In genomic region chr16:67660564-67661028, GRCh38 we compare ENCODE assay signal across 8 cellular contexts. TPM values are rescaled to one million over a fixed set of nuclear protein-coding genes. Genes with fewer than 3 reads are reported as not detected.
DNase-seq lines count a peak whose midpoint lies in the region; ATAC-seq, FAIRE-seq and TF ChIP-seq lines count a peak whose summit lies in the region.

PARD6A (plus strand) TSS chr16:67660960; CDS start chr16:67661039, 79 bp downstream.

- POLR2A ChIA-PET in AG04450 (lab: Yijun Ruan, JAX): interaction anchor here (0.6 to 2.0 kb wide), 7 partner anchors 10 to 150 kb away, joined by 3 to 15 read pairs (median 3); partner anchors contain the start of gene CTCF

- no peak for TF ChIP-seq CTCF in AG04450 (IDR thresholded peaks at IDR 0.05; ENCODE audit: low read depth, low read length)

- peak; percentile 91 for DNase-seq in AG04450 (ENCODE audit: low read depth, low spot score)
- DNase-seq in NCI-H345 treated with DMSO at 0.1 percent for 48 hours (lab: John Stamatoyannopoulos, UW; ENCODE audit: unreplicated experiment): peak; percentile 87
- DNase-seq in activated CD4-positive, CD25-positive, alpha-beta regulatory T cell treated with anti-CD3 and anti-CD28 coated beads, Interleukin-2, amount 50 U/mL, for 16 hours (ENCODE audit: low read depth, low spot score): peak; percentile 86
- DNase-seq in central memory CD4-positive, alpha-beta T cell: peak; percentile 96
- DNase-seq in stimulated activated CD4-positive, alpha-beta T cell treated with anti-CD3 and anti-CD28 coated beads, Interleukin-12 subunit alpha, Interleukin-12 subunit beta, amount 100 ng/mL, for 24 hours (ENCODE audit: low read depth in 2 of 2): peak; percentile 92 to 94

- peak; percentile 74 for ATAC-seq in GM19023 (IDR thresholded peaks at IDR 0.05; ENCODE audit: unreplicated experiment)
- ATAC-seq in HG03342 (IDR thresholded peaks at IDR 0.05; ENCODE audit: unreplicated experiment): peak; percentile 72

- CTCF ChIA-PET in AG04450 (lab: Charles Lee): interaction anchor here (0.6 to 2.1 kb wide), 8 partner anchors 11 to 279 kb away, joined by 3 to 18 read pairs (median 4); partner anchors contain the start of genes CTCF and NRN1L

- H3K27ac ChIP-seq in AG04450 (ENCODE audit: low read depth, low read length): peak within 1 kb of the TSS; percentile 91

- H3K27me3 ChIP-seq in AG04450 (ENCODE audit: control insufficient read depth, insufficient read depth, low read length): no peaks in the 10 kb centered on the region

- peak within 1 kb of the TSS; percentile 92 for H3K4me3 ChIP-seq in AG04450 (ENCODE audit: low read depth, low read length)

- peak; percentile 86 for FAIRE-seq in islet of Langerhans (lab: Jason Lieb, UNC)

- H3K9me3 ChIP-seq in AG04450 (ENCODE audit: control insufficient read depth, insufficient read depth, low read length): no peaks in the 10 kb centered on the region; the same call in 1 of the 2 replicates

RNA-seq across cellular contexts. Expression of gene PARD6A, which starts in this region (rescaled TPM):
- 0.42 and 0.53 TPM in 2 replicates for polyA plus RNA-seq in AG04450 (2011; rRNA removed)
- polyA minus RNA-seq in AG04450 (2011; rRNA and poly(A)+ RNA removed): 0.97 TPM in 1 of 2 replicates, not detected in the other

Comparison
In these comparisons a context has a peak if more than half of its experiments do, and no peak if none do; other contexts are left out.
1. Peak in every context shown above with its lines: DNase-seq, ATAC-seq, H3K4me3 ChIP-seq and H3K27ac ChIP-seq.
2. Peak in DNase-seq, H3K4me3 ChIP-seq and H3K27ac ChIP-seq in AG04450; RNA of the gene not detected or under 1 TPM.